34 cellular contexts compared by ENCODE assay signal in genomic region chr4:111556141-111556781, GRCh38.
A peak's percentile ranks its signal among the peaks of the same experiment; 100 is the strongest.
DNase-seq lines count a peak whose midpoint lies in the region; ATAC-seq and TF ChIP-seq lines count a peak whose summit lies in the region.
"Had no signal": no experiment of that assay in that cellular context is flagged by ENCODE, and none has a peak within 500 bp of the region (broad histone marks: within the 10 kb centered on the region; RNA-seq: fewer than 3 reads in every experiment).

No MANE protein-coding gene starts in this region.

- intact Hi-C loops in esophagus muscularis mucosa (cut with DNase I): no loop called here

- H3K36me3 ChIP-seq in GM23248 (ENCODE audit: low read depth) (no peaks in the 10 kb centered on the region), adipocyte (ENCODE audit: control insufficient read depth, insufficient read depth, low read length, severe bottlenecking) (no peaks in the 10 kb centered on the region), esophagus muscularis mucosa (no peaks in the 10 kb centered on the region)
- H3K36me3 ChIP-seq: BLaER1 treated with 17β-estradiol and CSF1 and Interleukin-3, amounts not matched to agents 10 nM and 100 nM; cardiac muscle cell; heart right ventricle; lower lobe of right lung; prostate gland; thyroid gland; uterus had no signal

- TF ChIP-seq EP300 in esophagus muscularis mucosa (IDR thresholded peaks at IDR 0.05): no peak

- 46% methylated on average over 5 of the region's 5 CpGs for WGBS in GM23248 (ENCODE audit: low coverage in 1 of 2, low lambda C conversion rate in 2 of 2, missing lambda C conversion rate in 2 of 2), 2 experiments
- WGBS in esophagus muscularis mucosa: 80% methylated on average over 5 of the region's 5 CpGs

- H3K9ac ChIP-seq in GM23248 (no peak overlapping the region), adipocyte (ENCODE audit: low read length) (no peak overlapping the region)
- H3K9ac ChIP-seq: BLaER1 treated with 17β-estradiol and CSF1 and Interleukin-3, amounts not matched to agents 10 nM and 100 nM had no signal

- H2AFZ ChIP-seq in GM23248: peak overlapping the region; percentile 67

- H3K9me3 ChIP-seq in GM23248 (ENCODE audit: low read depth) (no peaks in the 10 kb centered on the region), adipocyte (ENCODE audit: control insufficient read depth, low read length) (peaks cover 4% of the 10 kb centered on the region), esophagus muscularis mucosa (peaks cover 0 to 4% (median 0%) of the 10 kb centered on the region in 4 donors)
- H3K9me3 ChIP-seq: BLaER1 treated with 17β-estradiol and CSF1 and Interleukin-3, amounts not matched to agents 10 nM and 100 nM; lower lobe of right lung; prostate gland; thyroid gland; uterus had no signal

- H3K4me1 ChIP-seq in GM23248 (ENCODE audit: insufficient read depth): peaks cover 40% of the 10 kb centered on the region
- no peaks in the 10 kb centered on the region for H3K4me1 ChIP-seq in adipocyte (ENCODE audit: control insufficient read depth, insufficient read depth, low read length)
- no peaks in the 10 kb centered on the region for H3K4me1 ChIP-seq in esophagus muscularis mucosa
- H3K4me1 ChIP-seq: BLaER1 treated with 17β-estradiol and CSF1 and Interleukin-3, amounts not matched to agents 10 nM and 100 nM; heart right ventricle; lower lobe of right lung; prostate gland; thyroid gland; uterus had no signal

- in situ Hi-C loops in GM23248 (cut with MboI): no loop called here

- DNase-seq in AG08396 (ENCODE audit: low spot score): peak; percentile 4
- DNase-seq in GM23248: peak; percentile 32
- DNase-seq in adipocyte (ENCODE audit: low read depth): peak; percentile 34
- peak; percentile 81 to 86 for DNase-seq in foreskin fibroblast
- DNase-seq in esophagus muscularis mucosa (ENCODE audit: extremely low spot score): no peak
- DNase-seq in SHP77 treated with DMSO at 0.1 percent for 48 hours (lab: John Stamatoyannopoulos, UW): no peak
- DNase-seq: activated CD8-positive, alpha-beta memory T cell treated with anti-CD3 and anti-CD28 coated beads for 24 hours; activated T-cell treated with anti-CD3 and anti-CD28 coated beads for 4 hours; anterior cingulate cortex; DMS153; effector CD8-positive, alpha-beta T cell; GOT3; heart right ventricle; KBM-7; kidney glomerular epithelial cell; lower lobe of right lung; naive thymus-derived CD8-positive, alpha-beta T cell; NCI-H1105; NCI-H187; NCI-H524 treated with DMSO at 0.1 percent for 48 hours; nucleus accumbens; SHP77; stimulated activated CD4-positive, alpha-beta T cell treated with anti-CD3 and anti-CD28 coated beads, Interleukin-4, amount 100 ng/mL, for 24 hours; thyroid gland; uterus had no signal

- no peak for ATAC-seq in activated CD4-positive, CD25-positive, alpha-beta regulatory T cell treated with anti-CD3 and anti-CD28 coated beads, Interleukin-2, amount 50 U/mL, for 24 hours
- no peak for ATAC-seq in GM19023 (IDR thresholded peaks at IDR 0.05; ENCODE audit: unreplicated experiment)
- ATAC-seq: activated naive CD4-positive, alpha-beta T cell treated with anti-CD3 and anti-CD28 coated beads, Interleukin-2, amount 50 U/mL, for 72 hours; heart right ventricle; lower lobe of right lung; naive thymus-derived CD8-positive, alpha-beta T cell; sciatic nerve had no signal

- peak overlapping the region; percentile 56 for H3K4me2 ChIP-seq in GM23248 (ENCODE audit: unreplicated experiment)
- H3K4me2 ChIP-seq: BLaER1 treated with 17β-estradiol and CSF1 and Interleukin-3, amounts not matched to agents 10 nM and 100 nM had no signal

- H3K9me2 ChIP-seq in GM23248 (ENCODE audit: insufficient read depth): no peaks in the 10 kb centered on the region

- H3F3A ChIP-seq in GM23248 (ENCODE audit: insufficient read depth): peaks cover 31% of the 10 kb centered on the region

- H3K27me3 ChIP-seq in GM23248 (replicated peaks; ENCODE audit: insufficient read depth) (no peaks in the 10 kb centered on the region), adipocyte (replicated peaks; ENCODE audit: control insufficient read depth, insufficient read depth, low read length) (no peaks in the 10 kb centered on the region), esophagus muscularis mucosa (no peaks in the 10 kb centered on the region)
- H3K27me3 ChIP-seq: BLaER1 treated with 17β-estradiol and CSF1 and Interleukin-3, amounts not matched to agents 10 nM and 100 nM; cardiac muscle cell; heart right ventricle; thyroid gland; uterus had no signal

- TF ChIP-seq CTCF in foreskin fibroblast (IDR thresholded peaks at IDR 0.05; ENCODE audit: low read depth, low read length) (no peak), esophagus muscularis mucosa (IDR thresholded peaks at IDR 0.05) (no peak)

- no peak for TF ChIP-seq POLR2A in esophagus muscularis mucosa (IDR thresholded peaks at IDR 0.05; ENCODE audit: low read depth)

- H4K20me1 ChIP-seq in GM23248 (ENCODE audit: insufficient read depth): no peaks in the 10 kb centered on the region
- H4K20me1 ChIP-seq: BLaER1 treated with 17β-estradiol and CSF1 and Interleukin-3, amounts not matched to agents 10 nM and 100 nM had no signal

- H3K27ac ChIP-seq in GM23248 (peak overlapping the region; percentile 49), esophagus muscularis mucosa (replicated peaks in 1 of 4) (no peak overlapping the region)
- H3K27ac ChIP-seq: BLaER1 treated with 17β-estradiol and CSF1 and Interleukin-3, amounts not matched to agents 10 nM and 100 nM; cardiac muscle cell; coronary artery; epithelial cell of prostate; heart right ventricle; lower lobe of right lung; prostate gland; thyroid gland; uterus had no signal

- no peaks in the 10 kb centered on the region for H3K79me2 ChIP-seq in GM23248 (ENCODE audit: insufficient read depth)

- H3K4me3 ChIP-seq in GM23248 (peak overlapping the region; percentile 48), adipocyte (ENCODE audit: low read length) (no peak overlapping the region), foreskin fibroblast (ENCODE audit: low read depth in 1 of 2, low read length in 2 of 2) (peak overlapping the region in 1 of 2 donors; percentile 3), esophagus muscularis mucosa (no peak overlapping the region)
- H3K4me3 ChIP-seq: BLaER1 treated with 17β-estradiol and CSF1 and Interleukin-3, amounts not matched to agents 10 nM and 100 nM; cardiac muscle cell; coronary artery; heart right ventricle; lower lobe of right lung; prostate gland; thyroid gland; uterus had no signal

Comparison
In these comparisons a context has a peak if more than half of its experiments do, and no peak if none do; other contexts are left out.
1. DNase-seq: peak in AG08396 (single experiment), GM23248 (single experiment), adipocyte (single experiment) and foreskin fibroblast (2 of 2); none in esophagus muscularis mucosa (single experiment) and SHP77 treated with DMSO at 0.1 percent for 48 hours (single experiment).